Comparison of ENCODE assay signal across 22 cellular contexts in the genomic region with DNA sequence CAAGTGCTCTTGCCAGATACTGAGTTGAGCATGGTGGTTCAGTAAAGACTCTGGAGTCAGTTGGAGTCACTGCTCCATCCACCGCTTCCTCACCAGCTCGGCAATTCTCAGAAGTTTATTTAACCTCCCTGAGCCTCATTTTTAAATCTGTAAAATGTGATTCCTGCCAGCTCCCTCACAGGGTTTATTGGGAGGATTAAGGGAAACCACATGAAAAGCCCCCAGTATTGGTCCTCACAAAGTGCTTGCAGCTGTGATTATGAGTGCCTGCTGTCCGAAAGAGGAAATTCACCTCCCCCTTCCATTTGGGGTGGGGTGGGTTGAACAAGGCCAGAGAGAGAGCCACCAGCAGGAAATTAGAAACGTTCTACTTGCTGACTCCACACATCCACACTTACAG.
DNase-seq lines count a peak whose midpoint lies in the region; ATAC-seq and TF ChIP-seq lines count a peak whose summit lies in the region.
"Had no signal": no experiment of that assay in that cellular context is flagged by ENCODE, and none has a peak within 500 bp of the region (broad histone marks: within the 10 kb centered on the region; RNA-seq: fewer than 3 reads in every experiment).

No MANE protein-coding gene starts in this region.

- H4K20me1 ChIP-seq in DND-41 (ENCODE audit: insufficient read depth, low read length): no peaks in the 10 kb centered on the region

- H3K4me1 ChIP-seq in DND-41 (ENCODE audit: insufficient read depth, low read length) (peaks cover 29% of the 10 kb centered on the region), neutrophil (ENCODE audit: control insufficient read depth in 1 of 2, insufficient read depth in 1 of 2, low read depth in 1 of 2, low read length in 1 of 2) (peaks cover 12 to 15% of the 10 kb centered on the region in 2 experiments), transverse colon (peaks cover 0 to 7% (median 0%) of the 10 kb centered on the region in 4 donors), thyroid gland (peaks cover 0 to 5% of the 10 kb centered on the region in 2 donors)

- H3K4me2 ChIP-seq in DND-41 (ENCODE audit: insufficient read depth, low read length): peak overlapping the region; percentile 29; the same call in 1 of the 2 replicates
- H3K4me2 ChIP-seq: PC-9 had no signal

- H3K79me2 ChIP-seq in DND-41 (ENCODE audit: insufficient read depth, low read length): no peaks in the 10 kb centered on the region

- no peak for TF ChIP-seq CTCF in DND-41 (IDR thresholded peaks at IDR 0.05; ENCODE audit: borderline replicate concordance, extremely low read depth, low read length, poor library complexity, severe bottlenecking)
- TF ChIP-seq CTCF in neutrophil (IDR thresholded peaks at IDR 0.05): no peak
- no peak for TF ChIP-seq CTCF in transverse colon (IDR thresholded peaks at IDR 0.05)
- no peak for TF ChIP-seq CTCF in thyroid gland (IDR thresholded peaks at IDR 0.05)

- H3K27ac ChIP-seq in DND-41 (ENCODE audit: low read length) (peak overlapping the region; percentile 69), neutrophil (peak overlapping the region; percentile 67), transverse colon (no peak overlapping the region), substantia nigra (ENCODE audit: low read depth, low read length, poor library complexity, severe bottlenecking) (no peak overlapping the region), thyroid gland (no peak overlapping the region)
- H3K27ac ChIP-seq: cardiac muscle cell, epithelial cell of prostate, PC-9, SK-N-MC, tibial nerve had no signal

- TF ChIP-seq EP300 in transverse colon (IDR thresholded peaks at IDR 0.05; ENCODE audit: low read depth): no peak

- peak; percentile 70 for DNase-seq in DND-41
- DNase-seq in M059J (ENCODE audit: low read depth): peak; percentile 50
- DNase-seq in fibroblast of the conjunctiva (ENCODE audit: low read depth): peak; percentile 29
- no peak for DNase-seq in transverse colon
- DNase-seq in substantia nigra (lab: John Stamatoyannopoulos, UW): no peak
- DNase-seq in thyroid gland: no peak
- DNase-seq: activated CD4-positive, CD25-positive, alpha-beta regulatory T cell treated with anti-CD3 and anti-CD28 coated beads, Interleukin-2, amount 50 U/mL, for 72 hours; dermis blood vessel endothelial cell; DMS79 treated with DMSO at 0.1 percent for 48 hours; left cardiac atrium; NCI-H146; nucleus accumbens; PC-9; retina; stimulated activated naive CD4-positive, alpha-beta T cell; T-helper 9 cell had no signal

- intact Hi-C loops in transverse colon (cut with DNase I; ENCODE audit: low total_unique reads) (no loop called here), thyroid gland (cut with DNase I) (no loop called here)

- H3K27me3 ChIP-seq in DND-41 (ENCODE audit: insufficient read depth, low read length, poor library complexity) (no peaks in the 10 kb centered on the region), neutrophil (no peaks in the 10 kb centered on the region), transverse colon (no peaks in the 10 kb centered on the region), thyroid gland (no peaks in the 10 kb centered on the region)
- H3K27me3 ChIP-seq: cardiac muscle cell, tibial nerve had no signal

- H3K9ac ChIP-seq in DND-41 (ENCODE audit: low read depth, low read length): peak overlapping the region; percentile 8; the same call in 1 of the 2 replicates

- WGBS in transverse colon (ENCODE audit: low coverage in 1 of 2), 2 donors: 63 to 86% methylated on average over 1 to 4 of the region's 4 CpGs
- whole genome bisulfite sequencing in thyroid gland, 2 donors: 54 to 61% methylated on average over 4 of the region's 4 CpGs

- TF ChIP-seq POLR2A in transverse colon (IDR thresholded peaks at IDR 0.05) (no peak), thyroid gland (IDR thresholded peaks at IDR 0.05) (no peak)

- ATAC-seq in DND-41 (ENCODE audit: insufficient read depth, low read depth) (peak; percentile 83), HG03025 (IDR thresholded peaks at IDR 0.05; ENCODE audit: low FRiP score, unreplicated experiment) (no peak)

- H3K9me3 ChIP-seq in DND-41 (ENCODE audit: insufficient read depth, low read length, severe bottlenecking): no peaks in the 10 kb centered on the region
- H3K9me3 ChIP-seq in neutrophil: no peaks in the 10 kb centered on the region
- H3K9me3 ChIP-seq in transverse colon: no peaks in the 10 kb centered on the region
- H3K9me3 ChIP-seq in thyroid gland: no peaks in the 10 kb centered on the region
- H3K9me3 ChIP-seq: tibial nerve had no signal

- H3K36me3 ChIP-seq in DND-41 (ENCODE audit: insufficient read depth, low read length) (peaks cover 3% of the 10 kb centered on the region; the same call in 1 of the 2 replicates), neutrophil (peaks cover 59% of the 10 kb centered on the region), transverse colon (no peaks in the 10 kb centered on the region), thyroid gland (no peaks in the 10 kb centered on the region)
- H3K36me3 ChIP-seq: cardiac muscle cell, tibial nerve had no signal

- 0 out of 2 replicates have a peak overlapping the region, but pooled peaks have one; percentile 1 for H2AFZ ChIP-seq in DND-41 (ENCODE audit: low read depth, low read length)
- H2AFZ ChIP-seq: PC-9 had no signal

- H3K4me3 ChIP-seq in DND-41 (ENCODE audit: low read depth in 1 of 2, low read length in 2 of 2): no peak overlapping the region
- H3K4me3 ChIP-seq in neutrophil (ENCODE audit: low read depth in 1 of 2, low read length in 1 of 2): no peak overlapping the region
- H3K4me3 ChIP-seq in transverse colon: no peak overlapping the region
- H3K4me3 ChIP-seq in thyroid gland (replicated peaks in 1 of 3): no peak overlapping the region
- H3K4me3 ChIP-seq: cardiac muscle cell, PC-9, SK-N-MC, tibial nerve had no signal

- in situ Hi-C loops in transverse colon (cut with MboI; ENCODE audit: low pct_ligation_motif_present in 1 of 4, low pct_unique_long_range_greater_than_20kb in 1 of 4, low sequenced_read_pairs in 3 of 4): no loop called here

Comparison
In these comparisons a context has a peak if more than half of its experiments do, and no peak if none do; other contexts are left out.
1. DNase-seq: peak in DND-41 (single experiment), M059J (single experiment) and fibroblast of the conjunctiva (single experiment); none in transverse colon (single experiment), substantia nigra (0 of 49) and thyroid gland (0 of 2).
2. H3K27ac ChIP-seq: peak in DND-41 (single experiment) and neutrophil (single experiment); none in transverse colon (0 of 4), substantia nigra (single experiment) and thyroid gland (0 of 3).